Comparison of ENCODE assay signal across 1 cellular context in the genomic region with DNA sequence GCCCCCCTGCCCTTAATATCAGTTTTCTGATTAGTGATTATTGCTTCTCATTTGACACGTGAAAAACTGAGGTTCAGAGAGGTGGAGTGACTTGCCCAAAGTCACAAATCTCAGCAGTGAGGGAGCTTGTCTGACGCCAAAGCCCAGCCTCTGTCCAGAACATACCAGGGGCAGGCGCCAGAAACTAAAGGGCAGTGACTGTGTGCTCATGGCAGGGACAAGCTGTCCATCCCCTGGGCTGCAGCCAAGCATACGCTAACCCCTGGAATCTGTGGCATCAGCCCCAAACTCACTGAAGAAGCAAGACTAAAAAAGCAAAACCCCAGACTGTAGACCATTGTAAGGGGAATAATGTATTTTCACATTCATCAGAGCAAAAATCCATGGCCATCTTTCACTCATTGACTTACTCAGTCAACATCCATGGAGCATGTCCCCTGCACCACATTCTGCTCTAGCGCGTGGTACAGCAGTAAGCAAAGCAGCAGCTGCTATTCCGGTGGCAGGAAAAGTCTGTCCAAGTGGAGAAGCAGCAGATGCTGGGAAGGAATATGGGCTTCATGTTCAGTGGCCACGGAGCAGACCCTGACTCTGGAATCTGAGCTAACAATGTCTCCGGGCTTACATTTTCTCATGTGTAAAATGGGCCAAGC.
TF ChIP-seq lines count a peak whose summit lies in the region.

No MANE protein-coding gene starts in this region.

TF ChIP-seq in HepG2, 621 proteins besides CTCF, POLR2A, EP300 and RAD21:
- TF ChIP-seq, protein P1, sequence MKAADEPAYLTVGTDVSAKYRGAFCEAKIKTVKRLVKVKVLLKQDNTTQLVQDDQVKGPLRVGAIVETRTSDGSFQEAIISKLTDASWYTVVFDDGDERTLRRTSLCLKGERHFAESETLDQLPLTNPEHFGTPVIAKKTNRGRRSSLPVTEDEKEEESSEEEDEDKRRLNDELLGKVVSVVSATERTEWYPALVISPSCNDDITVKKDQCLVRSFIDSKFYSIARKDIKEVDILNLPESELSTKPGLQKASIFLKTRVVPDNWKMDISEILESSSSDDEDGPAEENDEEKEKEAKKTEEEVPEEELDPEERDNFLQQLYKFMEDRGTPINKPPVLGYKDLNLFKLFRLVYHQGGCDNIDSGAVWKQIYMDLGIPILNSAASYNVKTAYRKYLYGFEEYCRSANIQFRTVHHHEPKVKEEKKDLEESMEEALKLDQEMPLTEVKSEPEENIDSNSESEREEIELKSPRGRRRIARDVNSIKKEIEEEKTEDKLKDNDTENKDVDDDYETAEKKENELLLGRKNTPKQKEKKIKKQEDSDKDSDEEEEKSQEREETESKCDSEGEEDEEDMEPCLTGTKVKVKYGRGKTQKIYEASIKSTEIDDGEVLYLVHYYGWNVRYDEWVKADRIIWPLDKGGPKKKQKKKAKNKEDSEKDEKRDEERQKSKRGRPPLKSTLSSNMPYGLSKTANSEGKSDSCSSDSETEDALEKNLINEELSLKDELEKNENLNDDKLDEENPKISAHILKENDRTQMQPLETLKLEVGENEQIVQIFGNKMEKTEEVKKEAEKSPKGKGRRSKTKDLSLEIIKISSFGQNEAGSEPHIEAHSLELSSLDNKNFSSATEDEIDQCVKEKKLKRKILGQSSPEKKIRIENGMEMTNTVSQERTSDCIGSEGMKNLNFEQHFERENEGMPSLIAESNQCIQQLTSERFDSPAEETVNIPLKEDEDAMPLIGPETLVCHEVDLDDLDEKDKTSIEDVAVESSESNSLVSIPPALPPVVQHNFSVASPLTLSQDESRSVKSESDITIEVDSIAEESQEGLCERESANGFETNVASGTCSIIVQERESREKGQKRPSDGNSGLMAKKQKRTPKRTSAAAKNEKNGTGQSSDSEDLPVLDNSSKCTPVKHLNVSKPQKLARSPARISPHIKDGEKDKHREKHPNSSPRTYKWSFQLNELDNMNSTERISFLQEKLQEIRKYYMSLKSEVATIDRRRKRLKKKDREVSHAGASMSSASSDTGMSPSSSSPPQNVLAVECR (CRISPR knock-in tag; IDR thresholded peaks at IDR 0.05; ENCODE audit: borderline replicate concordance): 0 out of 2 replicates have a peak, but pooled peaks have one; percentile 24
- TF ChIP-seq SPEN (CRISPR knock-in tag; IDR thresholded peaks at IDR 0.05; ENCODE audit: low read depth): no peak
- TF ChIP-seq, protein P2, sequence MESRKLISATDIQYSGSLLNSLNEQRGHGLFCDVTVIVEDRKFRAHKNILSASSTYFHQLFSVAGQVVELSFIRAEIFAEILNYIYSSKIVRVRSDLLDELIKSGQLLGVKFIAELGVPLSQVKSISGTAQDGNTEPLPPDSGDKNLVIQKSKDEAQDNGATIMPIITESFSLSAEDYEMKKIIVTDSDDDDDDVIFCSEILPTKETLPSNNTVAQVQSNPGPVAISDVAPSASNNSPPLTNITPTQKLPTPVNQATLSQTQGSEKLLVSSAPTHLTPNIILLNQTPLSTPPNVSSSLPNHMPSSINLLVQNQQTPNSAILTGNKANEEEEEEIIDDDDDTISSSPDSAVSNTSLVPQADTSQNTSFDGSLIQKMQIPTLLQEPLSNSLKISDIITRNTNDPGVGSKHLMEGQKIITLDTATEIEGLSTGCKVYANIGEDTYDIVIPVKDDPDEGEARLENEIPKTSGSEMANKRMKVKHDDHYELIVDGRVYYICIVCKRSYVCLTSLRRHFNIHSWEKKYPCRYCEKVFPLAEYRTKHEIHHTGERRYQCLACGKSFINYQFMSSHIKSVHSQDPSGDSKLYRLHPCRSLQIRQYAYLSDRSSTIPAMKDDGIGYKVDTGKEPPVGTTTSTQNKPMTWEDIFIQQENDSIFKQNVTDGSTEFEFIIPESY (CRISPR knock-in tag; IDR thresholded peaks at IDR 0.05): peak; percentile 76
